8 cellular contexts compared by ENCODE assay signal in the genomic region with DNA sequence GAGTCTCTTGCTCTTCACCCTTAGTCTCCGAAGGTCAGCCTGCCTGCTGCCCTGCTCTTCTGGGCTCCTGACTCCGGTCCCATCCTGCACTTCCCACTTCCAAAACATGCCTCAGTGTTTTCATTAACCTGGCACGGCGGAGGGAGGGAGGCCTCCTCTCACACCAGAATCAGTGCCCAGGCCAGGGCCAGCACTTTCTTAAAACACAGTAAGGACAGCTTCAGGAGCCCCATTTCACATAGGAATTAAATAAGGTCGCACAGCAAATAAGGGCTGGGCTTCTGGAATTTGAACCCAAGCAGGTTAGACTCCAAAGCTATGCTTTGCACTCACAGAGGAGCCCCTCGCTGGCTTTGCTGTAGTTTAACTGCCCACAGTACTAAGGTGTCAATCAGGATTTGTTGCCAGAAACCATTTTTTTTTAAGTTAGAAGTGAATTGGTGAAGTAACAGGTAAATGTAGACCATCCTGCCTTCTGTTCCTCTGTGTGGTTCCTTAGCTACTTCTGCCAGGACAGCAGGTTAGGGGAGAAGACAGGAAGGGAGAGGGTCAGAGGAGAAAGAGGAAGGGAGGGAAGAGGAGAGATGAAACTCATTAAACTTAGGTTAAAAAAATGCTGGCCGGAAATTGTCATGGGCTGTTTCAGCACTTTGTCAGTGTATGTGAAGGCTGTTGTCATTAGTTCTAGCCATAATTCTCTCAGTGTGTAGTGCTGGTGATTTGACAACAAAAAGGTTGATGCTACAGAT. TPM values are rescaled to one million over a fixed set of nuclear protein-coding genes. Genes with fewer than 3 reads are reported as not detected.
DNase-seq lines count a peak whose midpoint lies in the region; ATAC-seq and TF ChIP-seq lines count a peak whose summit lies in the region.

No MANE protein-coding gene starts in this region.

- no peak for TF ChIP-seq CTCF in upper lobe of left lung (IDR thresholded peaks at IDR 0.05)

- H3K4me3 ChIP-seq in mononuclear cell (ENCODE audit: low read length) (peak overlapping the region; percentile 87), upper lobe of left lung (peak overlapping the region in 3 of 4 donors; percentile 50 to 74 (median 72))

- peaks cover 0 to 11% (median 5%) of the 10 kb centered on the region in 4 donors for H3K36me3 ChIP-seq in upper lobe of left lung

- WGBS in upper lobe of left lung, 2 donors = 65 to 66% methylated on average over 7 of the region's 7 CpGs

- no peaks in the 10 kb centered on the region for H3K9me3 ChIP-seq in mononuclear cell (ENCODE audit: low read depth, low read length)
- H3K9me3 ChIP-seq in upper lobe of left lung = no peaks in the 10 kb centered on the region

- no peak for TF ChIP-seq EP300 in upper lobe of left lung (IDR thresholded peaks at IDR 0.05)

- H3K9me3 Mint-ChIP-seq in activated naive CD4-positive, alpha-beta T cell treated with anti-CD3 and anti-CD28 coated beads, Interleukin-2, amount 50 U/mL, for 24 hours = no peaks in the 10 kb centered on the region

- H3K4me1 Mint-ChIP-seq in activated naive CD4-positive, alpha-beta T cell treated with anti-CD3 and anti-CD28 coated beads, Interleukin-2, amount 50 U/mL, for 24 hours = peaks cover 23% of the 10 kb centered on the region

- H3K36me3 Mint-ChIP-seq in activated naive CD4-positive, alpha-beta T cell treated with anti-CD3 and anti-CD28 coated beads, Interleukin-2, amount 50 U/mL, for 24 hours = peaks cover 3% of the 10 kb centered on the region

- H3K27me3 Mint-ChIP-seq in activated naive CD4-positive, alpha-beta T cell treated with anti-CD3 and anti-CD28 coated beads, Interleukin-2, amount 50 U/mL, for 24 hours = no peaks in the 10 kb centered on the region

- H3K27me3 ChIP-seq in mononuclear cell (ENCODE audit: insufficient read depth, low read length) = no peaks in the 10 kb centered on the region
- no peaks in the 10 kb centered on the region for H3K27me3 ChIP-seq in upper lobe of left lung

- H3K27ac ChIP-seq in caudate nucleus (ENCODE audit: low read depth, low read length) (peak overlapping the region; percentile 81), upper lobe of left lung (peak overlapping the region; percentile 10 to 97 (median 90))

- ATAC-seq in upper lobe of left lung (ENCODE audit: low FRiP score in 2 of 2) (no peak), GM19452 (IDR thresholded peaks at IDR 0.05; ENCODE audit: unreplicated experiment) (no peak), GM19463 (IDR thresholded peaks at IDR 0.05; ENCODE audit: unreplicated experiment) (no peak)

- no peak for TF ChIP-seq POLR2A in upper lobe of left lung (IDR thresholded peaks at IDR 0.05)

- H3K27ac Mint-ChIP-seq in activated naive CD4-positive, alpha-beta T cell treated with anti-CD3 and anti-CD28 coated beads, Interleukin-2, amount 50 U/mL, for 24 hours = no peak overlapping the region

- peak overlapping the region; percentile 86 for H3K4me3 Mint-ChIP-seq in activated naive CD4-positive, alpha-beta T cell treated with anti-CD3 and anti-CD28 coated beads, Interleukin-2, amount 50 U/mL, for 24 hours

- H3K4me1 ChIP-seq in mononuclear cell (ENCODE audit: insufficient read depth, low read length) = peaks cover 86% of the 10 kb centered on the region
- peaks cover 57 to 79% (median 65%) of the 10 kb centered on the region in 4 donors for H3K4me1 ChIP-seq in upper lobe of left lung

- DNase-seq in activated naive CD4-positive, alpha-beta T cell treated with Interleukin-2 at 50 U/mL for 16 hours = no peak
- DNase-seq in caudate nucleus (lab: John Stamatoyannopoulos, UW) (no peak), upper lobe of left lung (peak in 1 of 2 donors; percentile 20), DMS79 (lab: John Stamatoyannopoulos, UW) (no peak)

RNA-seq across cellular contexts. Expression of gene RASSF4, which starts 1.1 kb away (rescaled TPM):
- total RNA-seq in mononuclear cell = 12.2 TPM
- total RNA-seq in upper lobe of left lung = 100 to 1,000 TPM in 1 of 6 donors, 10 to 100 TPM in 5; 23.4 to 194 (median 48.0) TPM

RNA-seq across cellular contexts. Expression of gene DEPP1, which starts 18.0 kb away (rescaled TPM):
- total RNA-seq in mononuclear cell (0.21 TPM), upper lobe of left lung (100 to 1,000 TPM in 3 of 6 donors, 10 to 100 TPM in 3; 42.0 to 405 (median 95.6) TPM)

RNA-seq across cellular contexts. Expression of gene ZNF22, which starts 40.1 kb away (rescaled TPM):
- total RNA-seq in mononuclear cell = 24.9 TPM
- 10 to 100 TPM in 4 of 6 donors, 1 to 10 TPM in 2; 8.4 to 26.9 (median 18.4) TPM for total RNA-seq in upper lobe of left lung

RNA-seq across cellular contexts. Expression of gene TMEM72, which starts 49.5 kb away (rescaled TPM):
- total RNA-seq in mononuclear cell (not detected), upper lobe of left lung (under 1 TPM in 1 of 6 donors, not detected in 5; 0.06 TPM)

Comparison
In these comparisons a context has a peak if more than half of its experiments do, and no peak if none do; other contexts are left out.
1. RNA of gene DEPP1, which starts 18.0 kb away (total RNA-seq): 42.0 to 405 TPM in upper lobe of left lung; 0.21 TPM in mononuclear cell (single experiment); every median in the first group is over 10 times any median in the second.